Comparison of ENCODE assay signal across 8 cellular contexts in the genomic region with DNA sequence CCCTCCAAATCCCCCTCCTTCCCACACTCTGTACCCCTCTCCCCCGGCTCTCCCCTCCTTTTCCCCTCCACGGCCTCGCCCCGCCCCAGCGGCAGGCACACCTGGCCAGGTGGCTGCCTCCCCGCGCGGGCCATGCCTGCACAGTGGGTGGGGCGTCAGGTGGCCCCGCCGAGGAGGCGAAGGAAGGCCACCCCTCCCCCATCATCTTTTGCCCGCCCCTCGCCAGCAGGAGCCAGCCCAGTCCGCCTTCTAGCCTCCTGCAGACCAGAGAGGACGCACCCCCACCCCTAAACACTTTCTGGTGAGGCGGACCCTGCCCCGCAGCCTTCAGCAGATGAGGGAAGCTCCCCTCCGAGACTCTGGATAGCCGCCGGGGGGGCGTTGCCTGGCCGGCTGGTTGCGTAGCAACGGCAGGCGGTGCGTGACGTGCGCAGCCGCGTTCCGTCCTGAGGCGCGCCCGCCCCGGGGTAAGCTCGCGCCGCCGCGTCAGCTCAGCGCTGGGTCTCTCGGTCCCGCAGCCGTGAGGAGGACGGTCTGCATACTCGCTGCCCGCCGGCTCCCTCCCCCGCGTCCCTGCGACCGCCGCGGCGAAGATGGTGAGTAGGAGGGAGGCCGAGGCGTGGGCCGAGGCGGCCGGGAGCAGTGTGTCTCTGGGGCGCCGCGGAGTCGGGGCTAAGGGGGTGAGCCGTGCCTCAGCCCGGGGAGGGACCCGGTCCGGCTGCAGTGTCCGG. TPM values are rescaled to one million over a fixed set of nuclear protein-coding genes. Genes with fewer than 3 reads are reported as not detected.
DNase-seq lines count a peak whose midpoint lies in the region; TF ChIP-seq lines count a peak whose summit lies in the region.

TSS of gene DSTN (plus strand) at position 460 of the 731 bp plus-strand sequence. CDS start at position 594, 134 bp downstream.

- H3K27ac ChIP-seq in SK-N-SH (ENCODE audit: low read depth in 2 of 2, low read length in 1 of 2) = peak within 1 kb of the TSS; percentile 93 to 99

- peaks cover 46% of the 10 kb centered on the region for H4K20me1 ChIP-seq in SK-N-SH (ENCODE audit: insufficient read depth)

- peak within 1 kb of the TSS; percentile 84 for H3K4me2 ChIP-seq in SK-N-SH

- H3K9me2 ChIP-seq in SK-N-SH = no peaks in the 10 kb centered on the region

- 1% methylated on average over 11 of the region's 70 CpGs for WGBS in SK-N-SH (ENCODE audit: low lambda C conversion rate)

- H3F3A ChIP-seq in SK-N-SH (replicated peaks; ENCODE audit: insufficient read depth) = peaks cover 22% of the 10 kb centered on the region

- H2AFZ ChIP-seq in SK-N-SH (ENCODE audit: low read depth) = no peak within 1 kb of the TSS

- H3K4me1 ChIP-seq in SK-N-SH (ENCODE audit: control insufficient read depth in 1 of 2, insufficient read depth in 2 of 2, low read depth in 1 of 2, low read length in 1 of 2) = peaks cover 3 to 10% of the 10 kb centered on the region in 2 experiments; a peak in 3 of 4 replicates

- no peak for TF ChIP-seq RAD21 in SK-N-SH (IDR thresholded peaks at IDR 0.05; ENCODE audit: low read length)

- DNase-seq in GM06990 (ENCODE audit: extremely low read depth, insufficient read length) (peak; percentile 88), HFF-Myc (ENCODE audit: extremely low read depth, low read depth) (peak; percentile 69), MV-4-11 (lab: John Stamatoyannopoulos, UW) (peak; percentile 71), SK-N-SH (peak; percentile 94), germinal center (ENCODE audit: low spot score) (peak; percentile 93), non-pigmented ciliary epithelial cell (ENCODE audit: low read depth) (peak; percentile 66), superior temporal gyrus (ENCODE audit: extremely low spot score) (peak; percentile 90)
- DNase-seq in activated naive CD4-positive, alpha-beta T cell treated with anti-CD3 and anti-CD28 coated beads, Interleukin-2, amount 50 U/mL, for 16 hours = peak; percentile 89

- H3K4me3 ChIP-seq in GM06990 (replicated peaks; ENCODE audit: low read depth, low read length) (peak within 1 kb of the TSS; percentile 94), HFF-Myc (replicated peaks; ENCODE audit: low read depth, low read length) (peak within 1 kb of the TSS; percentile 90), SK-N-SH (ENCODE audit: low read depth in 2 of 2, low read length in 1 of 2) (peak within 1 kb of the TSS; percentile 92 to 97)

- TF ChIP-seq EP300 in SK-N-SH (IDR thresholded peaks at IDR 0.05; ENCODE audit: borderline replicate concordance in 1 of 2, low read depth in 1 of 2, low read length in 1 of 2) = no peak

- TF ChIP-seq CTCF in GM06990 (IDR thresholded peaks at IDR 0.05; ENCODE audit: insufficient read depth, low read length, poor library complexity, severe bottlenecking) (no peak), HFF-Myc (IDR thresholded peaks at IDR 0.05; ENCODE audit: low read depth, low read length, missing control alignments) (no peak), SK-N-SH (IDR thresholded peaks at IDR 0.05) (no peak)

- H3K27me3 ChIP-seq in GM06990 (replicated peaks; ENCODE audit: control insufficient read depth, insufficient read depth, low read length) = no peaks in the 10 kb centered on the region
- no peaks in the 10 kb centered on the region for H3K27me3 ChIP-seq in SK-N-SH (ENCODE audit: insufficient read depth)

- peak within 1 kb of the TSS; percentile 95 for H3K9ac ChIP-seq in SK-N-SH

- H3K36me3 ChIP-seq in GM06990 (ENCODE audit: control insufficient read depth, insufficient read depth, low read length) = no peaks in the 10 kb centered on the region
- peaks cover 3 to 5% of the 10 kb centered on the region in 2 experiments for H3K36me3 ChIP-seq in SK-N-SH (replicated peaks in 1 of 2; ENCODE audit: control insufficient read depth in 1 of 2, insufficient read depth in 2 of 2, low read length in 1 of 2)

- POLR2A ChIA-PET in SK-N-SH (lab: Yijun Ruan, JAX) = interaction anchor here (1.0 to 1.5 kb wide), 2 partner anchors 20 to 66 kb away, joined by 4 to 8 read pairs; no protein-coding TSS in a partner anchor

- peaks cover 53% of the 10 kb centered on the region for H3K79me2 ChIP-seq in SK-N-SH (ENCODE audit: insufficient read depth)

- no peaks in the 10 kb centered on the region for H3K9me3 ChIP-seq in SK-N-SH

- CTCF ChIA-PET in SK-N-SH (lab: Yijun Ruan, JAX) = interaction anchor here (0.7 to 3.3 kb wide), 12 partner anchors 12 to 130 kb away, joined by 3 to 16 read pairs (median 3); partner anchors contain the start of gene BANF2

TF ChIP-seq in SK-N-SH, 30 proteins besides CTCF, POLR2A, EP300 and RAD21:
- TF ChIP-seq, protein P1, sequence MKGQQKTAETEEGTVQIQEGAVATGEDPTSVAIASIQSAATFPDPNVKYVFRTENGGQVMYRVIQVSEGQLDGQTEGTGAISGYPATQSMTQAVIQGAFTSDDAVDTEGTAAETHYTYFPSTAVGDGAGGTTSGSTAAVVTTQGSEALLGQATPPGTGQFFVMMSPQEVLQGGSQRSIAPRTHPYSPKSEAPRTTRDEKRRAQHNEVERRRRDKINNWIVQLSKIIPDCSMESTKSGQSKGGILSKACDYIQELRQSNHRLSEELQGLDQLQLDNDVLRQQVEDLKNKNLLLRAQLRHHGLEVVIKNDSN (IDR thresholded peaks at IDR 0.05; ENCODE audit: borderline replicate concordance, low read depth) = no peak
- TF ChIP-seq PBX3 (IDR thresholded peaks at IDR 0.05) (0 out of 2 replicates have a peak, but pooled peaks have one; percentile 23), IRF3 (IDR thresholded peaks at IDR 0.05; ENCODE audit: low read depth, low read length) (no peak), NRF1 (IDR thresholded peaks at IDR 0.05; ENCODE audit: low read depth, low read length) (peak; percentile 81), POLR2AphosphoS5 (IDR thresholded peaks at IDR 0.05; ENCODE audit: low read depth, low read length) (peak; percentile 60), ZBTB33 (IDR thresholded peaks at IDR 0.05; ENCODE audit: borderline replicate concordance, low read depth) (no peak), MXI1 (IDR thresholded peaks at IDR 0.05; ENCODE audit: low read depth, low read length) (peak; percentile 70), SIN3A (IDR thresholded peaks at IDR 0.05; ENCODE audit: borderline replicate concordance, low read depth, low read length) (peak; percentile 71; the same call in 1 of the 2 replicates)
TF ChIP-seq in SK-N-SH: peak in this region for 5.

RNA-seq across cellular contexts. Expression of gene DSTN, which starts in this region (rescaled TPM):
- polyA plus RNA-seq in SK-N-SH (2012; rRNA removed) = 151 and 167 TPM in 2 replicates
- 249 and 348 TPM in 2 replicates for polyA plus RNA-seq in SK-N-SH (2012; cell fraction: cytosol; rRNA removed)
- 57.6 and 74.2 TPM in 2 replicates for polyA plus RNA-seq in SK-N-SH (2012; cell fraction: nucleus; rRNA removed)

Comparison
In these comparisons a context has a peak if more than half of its experiments do, and no peak if none do; other contexts are left out.
1. Peak in every context shown above with its lines: DNase-seq, H3K4me3 ChIP-seq and H3K27ac ChIP-seq.